33 cellular contexts compared by ENCODE assay signal in genomic region chr10:22183771-22184466, GRCh38. TPM values are rescaled to one million over a fixed set of nuclear protein-coding genes. Genes with fewer than 3 reads are reported as not detected.
DNase-seq lines count a peak whose midpoint lies in the region; TF ChIP-seq lines count a peak whose summit lies in the region.
"Had no signal": no experiment of that assay in that cellular context is flagged by ENCODE, and none has a peak within 500 bp of the region (broad histone marks: within the 10 kb centered on the region; RNA-seq: fewer than 3 reads in every experiment).

No MANE protein-coding gene starts in this region.

- H3K9me3 ChIP-seq in HEK293 (ENCODE audit: control insufficient read depth, insufficient read depth, low read depth, low read length) (no peaks in the 10 kb centered on the region), adipocyte (ENCODE audit: control insufficient read depth, low read length) (peaks cover 11% of the 10 kb centered on the region)
- H3K9me3 ChIP-seq: adrenal gland, gastrocnemius medialis, ovary, suprapubic skin had no signal

- no peak overlapping the region for H3K9ac ChIP-seq in adipocyte (ENCODE audit: low read length)

- H3K27me3 ChIP-seq in adipocyte (replicated peaks; ENCODE audit: control insufficient read depth, insufficient read depth, low read length): peaks cover 4% of the 10 kb centered on the region
- H3K27me3 ChIP-seq: gastrocnemius medialis, ovary, upper lobe of left lung had no signal

- peaks cover 8% of the 10 kb centered on the region for H3K9me3 Mint-ChIP-seq in activated CD4-positive, alpha-beta T cell treated with anti-CD3 and anti-CD28 coated beads, Interleukin-2, amount 10 ng/mL, durations not matched to agents 24 days and 14 days
- peaks cover 3% of the 10 kb centered on the region for H3K9me3 Mint-ChIP-seq in activated naive CD4-positive, alpha-beta T cell treated with anti-CD3 and anti-CD28 coated beads, Interleukin-2, amount 10 ng/mL, durations not matched to agents 7 days and 5 days

- H3K27ac Mint-ChIP-seq in activated CD4-positive, alpha-beta T cell treated with anti-CD3 and anti-CD28 coated beads, Interleukin-2, amount 10 ng/mL, durations not matched to agents 24 days and 14 days: no peak overlapping the region
- H3K27ac Mint-ChIP-seq in activated naive CD4-positive, alpha-beta T cell treated with anti-CD3 and anti-CD28 coated beads, Interleukin-2, amount 10 ng/mL, durations not matched to agents 7 days and 5 days: no peak overlapping the region
- H3K27ac Mint-ChIP-seq: activated CD4-positive, alpha-beta memory T cell treated with anti-CD3 and anti-CD28 coated beads for 36 hours; brain; natural killer cell treated with Interleukin-12 subunit alpha and Interleukin-12 subunit beta and Interleukin-15 and Interleukin-18, amount 100 ng/mL, for 72 hours had no signal

- intact Hi-C loops in activated CD4-positive, alpha-beta T cell treated with anti-CD3 and anti-CD28 coated beads, Interleukin-2, amount 10 ng/mL, durations not matched to agents 24 days and 14 days (cut with micrococcal nuclease): no loop called here

- no peaks in the 10 kb centered on the region for H3K4me1 Mint-ChIP-seq in activated CD4-positive, alpha-beta T cell treated with anti-CD3 and anti-CD28 coated beads, Interleukin-2, amount 10 ng/mL, durations not matched to agents 24 days and 14 days
- H3K4me1 Mint-ChIP-seq in activated naive CD4-positive, alpha-beta T cell treated with anti-CD3 and anti-CD28 coated beads, Interleukin-2, amount 10 ng/mL, durations not matched to agents 7 days and 5 days: no peaks in the 10 kb centered on the region
- H3K4me1 Mint-ChIP-seq: brain had no signal

- peaks cover 33% of the 10 kb centered on the region for H3K27me3 Mint-ChIP-seq in activated CD4-positive, alpha-beta T cell treated with anti-CD3 and anti-CD28 coated beads, Interleukin-2, amount 10 ng/mL, durations not matched to agents 24 days and 14 days
- peaks cover 14% of the 10 kb centered on the region for H3K27me3 Mint-ChIP-seq in activated naive CD4-positive, alpha-beta T cell treated with anti-CD3 and anti-CD28 coated beads, Interleukin-2, amount 10 ng/mL, durations not matched to agents 7 days and 5 days

- no peaks in the 10 kb centered on the region for H3K4me1 ChIP-seq in HEK293 (ENCODE audit: control insufficient read depth, insufficient read depth, low read length)
- peaks cover 6% of the 10 kb centered on the region for H3K4me1 ChIP-seq in adipocyte (ENCODE audit: control insufficient read depth, insufficient read depth, low read length)
- H3K4me1 ChIP-seq: adrenal gland, gastrocnemius medialis, suprapubic skin, upper lobe of left lung had no signal

- H3K36me3 ChIP-seq in HEK293 (ENCODE audit: control insufficient read depth in 2 of 2, insufficient read depth in 1 of 2, low read length in 2 of 2): no peaks in the 10 kb centered on the region
- no peaks in the 10 kb centered on the region for H3K36me3 ChIP-seq in adipocyte (ENCODE audit: control insufficient read depth, insufficient read depth, low read length, severe bottlenecking)
- H3K36me3 ChIP-seq: adrenal gland, gastrocnemius medialis, ovary, suprapubic skin, upper lobe of left lung had no signal

- H3K27ac ChIP-seq in HEK293 (ENCODE audit: extremely low read depth, low read depth, low read length): no peak overlapping the region
- H3K27ac ChIP-seq: adrenal gland, epithelial cell of prostate, gastrocnemius medialis, ovary, skin epidermis, suprapubic skin, upper lobe of left lung had no signal

- TF ChIP-seq CTCF in HEK293 (tag by site-specific recombination; IDR thresholded peaks at IDR 0.05): no peak

- no peak overlapping the region for H3K4me3 Mint-ChIP-seq in activated CD4-positive, alpha-beta T cell treated with anti-CD3 and anti-CD28 coated beads, Interleukin-2, amount 10 ng/mL, durations not matched to agents 24 days and 14 days
- no peak overlapping the region for H3K4me3 Mint-ChIP-seq in activated naive CD4-positive, alpha-beta T cell treated with anti-CD3 and anti-CD28 coated beads, Interleukin-2, amount 10 ng/mL, durations not matched to agents 7 days and 5 days
- H3K4me3 Mint-ChIP-seq: activated CD4-positive, alpha-beta memory T cell treated with anti-CD3 and anti-CD28 coated beads for 36 hours; brain; natural killer cell treated with Interleukin-12 subunit alpha and Interleukin-12 subunit beta and Interleukin-15 and Interleukin-18, amount 100 ng/mL, for 72 hours had no signal

- peak; percentile 7 for DNase-seq in adipocyte (ENCODE audit: low read depth)
- peak; percentile 2 for DNase-seq in fibroblast of peridontal ligament (ENCODE audit: extremely low read depth)
- DNase-seq in non-pigmented ciliary epithelial cell (ENCODE audit: low read depth): peak; percentile 1
- DNase-seq in activated CD4-positive, alpha-beta T cell treated with anti-CD3 and anti-CD28 coated beads, Interleukin-2, amount 10 ng/mL, durations not matched to agents 24 days and 14 days: no peak
- DNase-seq in activated naive CD4-positive, alpha-beta T cell treated with anti-CD3 and anti-CD28 coated beads, Interleukin-2, amount 10 ng/mL, durations not matched to agents 7 days and 5 days: no peak
- DNase-seq in SIG-M5 treated with dmso at 0.1 percent for 504 hours (lab: John Stamatoyannopoulos, UW; ENCODE audit: unreplicated experiment): no peak
- DNase-seq: activated CD4-positive, alpha-beta memory T cell treated with anti-CD3 and anti-CD28 coated beads for 36 hours; activated CD4-positive, CD25-positive, alpha-beta regulatory T cell; activated CD8-positive, alpha-beta memory T cell treated with anti-CD3 and anti-CD28 coated beads, Interleukin-2, amount 50 U/mL, for 4 hours; activated naive CD4-positive, alpha-beta T cell; adrenal gland; C1 segment of cervical spinal cord; DMS79; effector CD4-positive, alpha-beta T cell; gastrocnemius medialis; GDM1; NCI-H146; NCI-H2107; NCI-H82; ovary; RPMI8226; stimulated activated naive CD4-positive, alpha-beta T cell; upper lobe of left lung had no signal

- H3K36me3 Mint-ChIP-seq in activated CD4-positive, alpha-beta T cell treated with anti-CD3 and anti-CD28 coated beads, Interleukin-2, amount 10 ng/mL, durations not matched to agents 24 days and 14 days (ENCODE audit: low read depth): no peaks in the 10 kb centered on the region
- H3K36me3 Mint-ChIP-seq in activated naive CD4-positive, alpha-beta T cell treated with anti-CD3 and anti-CD28 coated beads, Interleukin-2, amount 10 ng/mL, durations not matched to agents 7 days and 5 days: no peaks in the 10 kb centered on the region
- H3K36me3 Mint-ChIP-seq: activated CD4-positive, alpha-beta memory T cell treated with anti-CD3 and anti-CD28 coated beads for 36 hours; brain had no signal

- H3K4me3 ChIP-seq in HEK293 (ENCODE audit: low read depth, low read length) (no peak overlapping the region), adipocyte (ENCODE audit: low read length) (no peak overlapping the region)
- H3K4me3 ChIP-seq: adrenal gland, gastrocnemius medialis, ovary, skin epidermis, suprapubic skin, upper lobe of left lung had no signal

- POLR2A ChIA-PET in HEK293 (lab: Yijun Ruan, JAX): no interaction called here

- CTCF ChIA-PET in HEK293 (lab: Yijun Ruan, JAX): interaction anchor here (0.6 to 1.0 kb wide), 5 partner anchors 79 to 441 kb away, joined by 3 to 8 read pairs (median 3); no protein-coding TSS in a partner anchor
- CTCF ChIA-PET in activated naive CD4-positive, alpha-beta T cell treated with anti-CD3 and anti-CD28 coated beads, Interleukin-2, amount 10 ng/mL, durations not matched to agents 7 days and 5 days (lab: Charles Lee): no interaction called here

TF ChIP-seq in HEK293, 187 proteins besides CTCF, POLR2A, EP300 and RAD21:
- TF ChIP-seq ZNF335 (tag by site-specific recombination; conservative IDR thresholded peaks at IDR 0.05) (no peak), ZNF121 (tag by site-specific recombination; IDR thresholded peaks at IDR 0.05) (0 out of 2 replicates have a peak, but pooled peaks have one; percentile 44), ZNF202 (tag by site-specific recombination; IDR thresholded peaks at IDR 0.05; ENCODE audit: borderline replicate concordance) (no peak), REPIN1 (tag by site-specific recombination; IDR thresholded peaks at IDR 0.05; ENCODE audit: low read depth) (no peak), ZNF514 (tag by site-specific recombination; IDR thresholded peaks at IDR 0.05) (no peak), ZNF350 (tag by site-specific recombination; IDR thresholded peaks at IDR 0.05) (no peak)

RNA-seq across cellular contexts. Expression of gene EBLN1, which starts 33.9 kb away (rescaled TPM):
- not detected in 2 replicates for total RNA-seq in activated CD4-positive, alpha-beta T cell treated with anti-CD3 and anti-CD28 coated beads, Interleukin-2, amount 10 ng/mL, durations not matched to agents 24 days and 14 days
- total RNA-seq: activated CD4-positive, alpha-beta memory T cell treated with anti-CD3 and anti-CD28 coated beads for 36 hours; adrenal gland; gastrocnemius medialis; LHCN-M2; lung microvascular endothelial cell; mucosa of gallbladder; natural killer cell treated with Interleukin-12 subunit alpha and Interleukin-12 subunit beta and Interleukin-15 and Interleukin-18, amount 100 ng/mL, for 72 hours; ovary; suprapubic skin; T-helper 1 cell treated with Interleukin-12 subunit alpha and Interleukin-12 subunit beta and Interleukin-4 antibody, amounts not matched to agents 30 ng/mL and 1 ng/mL, for 36 hours; upper lobe of left lung had no signal

Comparison
In these comparisons a context has a peak if more than half of its experiments do, and no peak if none do; other contexts are left out.
1. DNase-seq: peak in adipocyte (single experiment), fibroblast of peridontal ligament (single experiment) and non-pigmented ciliary epithelial cell (single experiment); none in activated CD4-positive, alpha-beta T cell treated with anti-CD3 and anti-CD28 coated beads, Interleukin-2, amount 10 ng/mL, durations not matched to agents 24 days and 14 days (single experiment), activated naive CD4-positive, alpha-beta T cell treated with anti-CD3 and anti-CD28 coated beads, Interleukin-2, amount 10 ng/mL, durations not matched to agents 7 days and 5 days (single experiment) and SIG-M5 treated with dmso at 0.1 percent for 504 hours (single experiment).